9 cellular contexts compared by ENCODE assay signal in genomic region chr14:73784065-73784987, GRCh38.
DNase-seq lines count a peak whose midpoint lies in the region; ATAC-seq, FAIRE-seq and TF ChIP-seq lines count a peak whose summit lies in the region.
"Had no signal": no experiment of that assay in that cellular context is flagged by ENCODE, and none has a peak within 500 bp of the region (broad histone marks: within the 10 kb centered on the region; RNA-seq: fewer than 3 reads in every experiment).

No MANE protein-coding gene starts in this region.

- H3K27me3 ChIP-seq in OCI-LY1 (ENCODE audit: insufficient read depth, low read length) (no peaks in the 10 kb centered on the region), H1 (replicated peaks in 1 of 4; ENCODE audit: control insufficient read depth in 3 of 4, extremely low read depth in 1 of 4, insufficient read depth in 3 of 4, low read length in 3 of 4) (peaks cover 20 to 76% (median 63%) of the 10 kb centered on the region in 4 experiments), osteoblast (ENCODE audit: insufficient read depth, low read length) (no peaks in the 10 kb centered on the region)

- no peak overlapping the region for H2BK120ac ChIP-seq in H1 (replicated peaks; ENCODE audit: low read depth, low read length)

- TF ChIP-seq RAD21 in H1 (IDR thresholded peaks at IDR 0.05 in 1 of 2, conservative IDR thresholded peaks at IDR 0.05 in 1 of 2; ENCODE audit: low read depth in 2 of 2, low read length in 2 of 2) = no peak

- no peak overlapping the region for H4K91ac ChIP-seq in H1 (replicated peaks; ENCODE audit: insufficient read length, low read length)

- H3K9me3 ChIP-seq in OCI-LY1 (ENCODE audit: low read length) = no peaks in the 10 kb centered on the region
- no peaks in the 10 kb centered on the region for H3K9me3 ChIP-seq in H1 (ENCODE audit: insufficient read depth in 2 of 2, low read depth in 1 of 2, low read length in 1 of 2)
- no peaks in the 10 kb centered on the region for H3K9me3 ChIP-seq in osteoblast (ENCODE audit: low read depth, low read length)

- no peak overlapping the region for H2BK15ac ChIP-seq in H1 (ENCODE audit: low read length)

- no peaks in the 10 kb centered on the region for H3F3A ChIP-seq in OCI-LY1 (ENCODE audit: insufficient read depth, low read length)

- H3K79me2 ChIP-seq in OCI-LY1 (ENCODE audit: insufficient read depth, low read length) = peaks cover 64% of the 10 kb centered on the region
- H3K79me2 ChIP-seq in H1 (ENCODE audit: control insufficient read depth in 1 of 2, insufficient read depth in 2 of 2, low read length in 2 of 2) = no peaks in the 10 kb centered on the region
- H3K79me2 ChIP-seq in osteoblast (ENCODE audit: insufficient read depth, low read length) = peaks cover 59% of the 10 kb centered on the region

- no peak overlapping the region for H3K23ac ChIP-seq in H1 (ENCODE audit: insufficient read length)

- no peak overlapping the region for H2BK20ac ChIP-seq in H1 (ENCODE audit: low read length)

- H3K9ac ChIP-seq in OCI-LY1 (ENCODE audit: low read length) (peak overlapping the region; percentile 88; the same call in 1 of the 2 replicates), H1 (replicated peaks in 1 of 4; ENCODE audit: extremely low read depth in 1 of 4, low read depth in 3 of 4, low read length in 3 of 4) (no peak overlapping the region)

- no peaks in the 10 kb centered on the region for H3K79me1 ChIP-seq in H1 (ENCODE audit: low read depth, low read length)

- no peaks in the 10 kb centered on the region for H4K20me1 ChIP-seq in OCI-LY1 (ENCODE audit: insufficient read depth, low read length)
- H4K20me1 ChIP-seq in H1 (replicated peaks in 1 of 2; ENCODE audit: control insufficient read depth in 1 of 2, insufficient read depth in 2 of 2, low read length in 2 of 2) = peaks cover 6 to 15% of the 10 kb centered on the region in 2 experiments
- peaks cover 20% of the 10 kb centered on the region for H4K20me1 ChIP-seq in osteoblast (ENCODE audit: insufficient read depth, low read length)

- H2AFZ ChIP-seq in OCI-LY1 (ENCODE audit: low read length) (no peak overlapping the region), H1 (ENCODE audit: low read length) (no peak overlapping the region), osteoblast (ENCODE audit: low read length) (no peak overlapping the region)

- no peak overlapping the region for H4K5ac ChIP-seq in H1 (ENCODE audit: insufficient read length, low read depth, low read length)

- no peak overlapping the region for H3K56ac ChIP-seq in H1 (replicated peaks; ENCODE audit: insufficient read length, low read depth, low read length)

- no peak for FAIRE-seq in H1 (lab: Jason Lieb, UNC)
- FAIRE-seq: islet of Langerhans had no signal

- peaks cover 17% of the 10 kb centered on the region for H3K23me2 ChIP-seq in H1 (ENCODE audit: low read depth, low read length)

- H2AK5ac ChIP-seq in H1 (ENCODE audit: low read depth, low read length) = no peak overlapping the region

- H3K4me3 ChIP-seq in OCI-LY1 (ENCODE audit: low read depth, low read length, poor library complexity, severe bottlenecking) = peak overlapping the region; percentile 91
- no peak overlapping the region for H3K4me3 ChIP-seq in H1 (ENCODE audit: extremely low read depth in 1 of 4, insufficient read depth in 2 of 4, low read depth in 3 of 4, low read length in 4 of 4)
- peak overlapping the region; percentile 75 for H3K4me3 ChIP-seq in osteoblast (ENCODE audit: insufficient read depth, low read length)

- TF ChIP-seq EP300 in H1 (IDR thresholded peaks at IDR 0.05; ENCODE audit: borderline replicate concordance in 1 of 2, low read depth in 2 of 2, low read length in 2 of 2) = no peak

- no peak overlapping the region for H2BK5ac ChIP-seq in H1 (ENCODE audit: low read depth, low read length)

- H3K27ac ChIP-seq in OCI-LY1 (ENCODE audit: low read depth, low read length, poor library complexity, severe bottlenecking) = peak overlapping the region; percentile 80
- no peak overlapping the region for H3K27ac ChIP-seq in H1 (ENCODE audit: low read depth, low read length)
- peak overlapping the region; percentile 96 for H3K27ac ChIP-seq in osteoblast (ENCODE audit: low read depth, low read length)

- H3K4me2 ChIP-seq in OCI-LY1 (ENCODE audit: low read length) (peak overlapping the region; percentile 82), H1 (ENCODE audit: insufficient read depth in 1 of 2, low read depth in 2 of 2, low read length in 2 of 2) (peak overlapping the region in 1 of 2 experiments; percentile 97; a peak in 1 of 4 replicates), osteoblast (ENCODE audit: insufficient read depth, low read length) (peak overlapping the region; percentile 99)

- CTCF ChIA-PET in H1 (lab: Charles Lee; ENCODE audit: partially characterized antibody) = interaction anchor here (0.8 to 4.3 kb wide), 8 partner anchors 9 to 72 kb away, joined by 3 to 18 read pairs (median 4); no protein-coding TSS in a partner anchor

- POLR2A ChIA-PET in H1 (lab: Charles Lee; ENCODE audit: partially characterized antibody) = interaction anchor here (0.8 to 4.9 kb wide), 3 partner anchors 10 to 67 kb away, joined by 5 to 42 read pairs (median 6); partner anchors contain the start of gene PTGR2

- no peaks in the 10 kb centered on the region for H3K9me2 ChIP-seq in OCI-LY1 (ENCODE audit: low read depth, low read length)

- no peak overlapping the region for H4K8ac ChIP-seq in H1 (ENCODE audit: extremely low read depth, insufficient read depth, low read length)

- H3K4me1 ChIP-seq in OCI-LY1 (ENCODE audit: insufficient read depth, low read length, severe bottlenecking) (peaks cover 55% of the 10 kb centered on the region), H1 (replicated peaks in 1 of 4; ENCODE audit: control insufficient read depth in 3 of 4, insufficient read depth in 4 of 4, low read length in 3 of 4) (peaks cover 7 to 21% (median 13%) of the 10 kb centered on the region in 4 experiments; a peak in 6 of 7 replicates), osteoblast (ENCODE audit: insufficient read depth, low read length) (peaks cover 52% of the 10 kb centered on the region)

- TF ChIP-seq CTCF in OCI-LY1 (IDR thresholded peaks at IDR 0.05; ENCODE audit: low read length) (no peak), H1 (IDR thresholded peaks at IDR 0.05; ENCODE audit: control extremely low read depth in 1 of 3, insufficient read depth in 1 of 3, low read depth in 1 of 3, low read length in 3 of 3) (no peak), osteoblast (IDR thresholded peaks at IDR 0.05; ENCODE audit: extremely low read depth, low read depth, low read length) (no peak)

- H3K18ac ChIP-seq in H1 (ENCODE audit: extremely low read depth, low read length) = no peak overlapping the region

- H2BK12ac ChIP-seq in H1 (ENCODE audit: low read depth, low read length) = 0 out of 2 replicates have a peak overlapping the region, but pooled peaks have one; percentile 2

- no peak overlapping the region for H3K14ac ChIP-seq in H1 (ENCODE audit: insufficient read length)

- TF ChIP-seq POLR2A in H1 (IDR thresholded peaks at IDR 0.05; ENCODE audit: control extremely low read depth in 1 of 2, low read depth in 2 of 2, low read length in 2 of 2) = no peak

- peaks cover 7% of the 10 kb centered on the region for H3K36me3 ChIP-seq in OCI-LY1 (ENCODE audit: insufficient read depth, low read length)
- H3K36me3 ChIP-seq in H1 (ENCODE audit: control insufficient read depth in 2 of 4, insufficient read depth in 4 of 4, low read length in 3 of 4) = no peaks in the 10 kb centered on the region
- H3K36me3 ChIP-seq in osteoblast (ENCODE audit: insufficient read depth, low read length) = peaks cover 6% of the 10 kb centered on the region

- DNase-seq in DMS79 (lab: John Stamatoyannopoulos, UW) = peak; percentile 58
- DNase-seq in H1 (ENCODE audit: low read depth in 1 of 2, low spot score in 2 of 2) = no peak
- peak; percentile 68 for DNase-seq in osteoblast (ENCODE audit: insufficient read length, low spot score, missing footprints)
- no peak for DNase-seq in superior temporal gyrus (ENCODE audit: extremely low spot score)
- no peak for DNase-seq in NCI-H1930 (lab: John Stamatoyannopoulos, UW)
- no peak for DNase-seq in NCI-H2107 treated with DMSO at 0.1 percent for 48 hours (lab: John Stamatoyannopoulos, UW; ENCODE audit: unreplicated experiment)

- no peak for ATAC-seq in GM21825 (IDR thresholded peaks at IDR 0.05; ENCODE audit: unreplicated experiment)

- 86% methylated on average over 10 of the region's 10 CpGs; no CpG with 5 or more reads in 1 of the 2 experiments for WGBS in H1 (ENCODE audit: extremely low coverage in 1 of 2, insufficient coverage in 1 of 2, insufficient read length in 1 of 2, insufficient replicate concordance in 2 of 2, low coverage in 1 of 2, low lambda C conversion rate in 2 of 2, missing lambda C conversion rate in 1 of 2), 2 experiments

- no peak overlapping the region for H3K4ac ChIP-seq in H1 (replicated peaks; ENCODE audit: insufficient read length, low read depth, low read length)

TF ChIP-seq in H1, 55 proteins besides CTCF, POLR2A, EP300 and RAD21 (continues in another document):
- no peak for TF ChIP-seq NANOG (IDR thresholded peaks at IDR 0.05; ENCODE audit: insufficient read depth, low read depth, low read length, poor library complexity, severe bottlenecking)
- TF ChIP-seq TCF12 (IDR thresholded peaks at IDR 0.05; ENCODE audit: low read depth, low read length) = no peak
- TF ChIP-seq MAFK (IDR thresholded peaks at IDR 0.05; ENCODE audit: low read depth, low read length) = no peak
- TF ChIP-seq FOSL1 (IDR thresholded peaks at IDR 0.05; ENCODE audit: insufficient read depth, low read depth, low read length) = no peak
- TF ChIP-seq RNF2 (IDR thresholded peaks at IDR 0.05; ENCODE audit: borderline replicate concordance, low read depth, low read length, missing control alignments, poor library complexity, severe bottlenecking) = no peak
- no peak for TF ChIP-seq ZNF274 (IDR thresholded peaks at IDR 0.05; ENCODE audit: borderline replicate concordance, extremely low read depth, low read length)
- no peak for TF ChIP-seq CHD1 (IDR thresholded peaks at IDR 0.05; ENCODE audit: low read depth, low read length)
- TF ChIP-seq NRF1 (IDR thresholded peaks at IDR 0.05; ENCODE audit: low read depth, low read length) = no peak
- TF ChIP-seq CEBPB (IDR thresholded peaks at IDR 0.05; ENCODE audit: low read depth, low read length) = no peak
- TF ChIP-seq ATF2 (IDR thresholded peaks at IDR 0.05; ENCODE audit: low read length) = no peak
- TF ChIP-seq BCL11A (IDR thresholded peaks at IDR 0.05; ENCODE audit: low read depth in 2 of 2, low read length in 2 of 2) = no peak

Comparison
In these comparisons a context has a peak if more than half of its experiments do, and no peak if none do; other contexts are left out.
1. DNase-seq: peak in DMS79 (single experiment) and osteoblast (single experiment); none in H1 (0 of 2), superior temporal gyrus (single experiment), NCI-H1930 (0 of 2) and NCI-H2107 treated with DMSO at 0.1 percent for 48 hours (single experiment).
2. H3K4me3 ChIP-seq: peak in OCI-LY1 (single experiment) and osteoblast (single experiment); none in H1 (0 of 4).